Comparison of ENCODE assay signal across 7 cellular contexts in genomic region chr20:23670361-23670760, GRCh38. TPM values are rescaled to one million over a fixed set of nuclear protein-coding genes. Genes with fewer than 3 reads are reported as not detected.
"Had no signal": no experiment of that assay in that cellular context is flagged by ENCODE, and none has a peak within 500 bp of the region (broad histone marks: within the 10 kb centered on the region; RNA-seq: fewer than 3 reads in every experiment).

No MANE protein-coding gene starts in this region.

- DNase-seq: GM23248, GOT3, H7, HFFc6, IMR-90 had no signal

- H3K9me3 Mint-ChIP-seq: HFFc6 had no signal

- H3K9ac ChIP-seq: GM23248 had no signal

- H3K4me3 Mint-ChIP-seq: HFFc6 had no signal

- H3K36me3 ChIP-seq: HAP-1 had no signal

- H2AFZ ChIP-seq: GM23248 had no signal

- H3K4me3 ChIP-seq: GM23248, HAP-1 had no signal

- H3K9me3 ChIP-seq: HAP-1 had no signal

- H3K27ac Mint-ChIP-seq: HFFc6 had no signal

- H3K4me1 ChIP-seq: HAP-1 had no signal

- H3K27ac ChIP-seq: GM23248 had no signal

RNA-seq across cellular contexts. Expression of gene CST4, which starts 18.5 kb away (rescaled TPM):
- total RNA-seq: GM23248, H4, H7, HFFc6, IMR-90 had no signal
- polyA plus RNA-seq: GM23248, IMR-90 had no signal
